10 cellular contexts compared by ENCODE assay signal in the genomic region with DNA sequence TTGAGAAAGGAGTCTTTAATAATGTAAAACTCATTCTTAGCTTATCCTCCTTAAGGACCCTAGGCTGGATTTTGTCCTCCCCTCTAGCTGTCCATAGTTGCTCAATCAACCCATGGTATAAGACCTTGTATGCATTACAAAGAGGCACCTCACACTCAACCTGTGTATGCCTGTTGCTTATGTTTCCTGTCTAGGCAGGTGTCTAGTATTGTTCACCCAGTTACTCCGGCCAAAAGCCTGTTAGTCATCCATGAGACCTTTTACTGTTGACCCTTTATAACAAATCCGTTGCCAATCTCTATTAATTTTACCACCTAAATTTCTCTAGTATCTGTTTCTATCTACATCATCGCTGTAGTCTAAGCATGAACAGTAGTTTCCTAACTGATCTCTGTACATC. TPM values are rescaled to one million over a fixed set of nuclear protein-coding genes. Genes with fewer than 3 reads are reported as not detected.
DNase-seq lines count a peak whose midpoint lies in the region; ATAC-seq, FAIRE-seq and TF ChIP-seq lines count a peak whose summit lies in the region.
"Had no signal": no experiment of that assay in that cellular context is flagged by ENCODE, and none has a peak within 500 bp of the region (broad histone marks: within the 10 kb centered on the region; RNA-seq: fewer than 3 reads in every experiment).

No MANE protein-coding gene starts in this region.

- peaks cover 16% of the 10 kb centered on the region for H3K36me3 Mint-ChIP-seq in neural progenitor cell

- FAIRE-seq in small intestine (lab: Jason Lieb, UNC): no peak

- H3K9me3 ChIP-seq in OCI-LY1 (ENCODE audit: low read length) (no peaks in the 10 kb centered on the region), gastrocnemius medialis (no peaks in the 10 kb centered on the region), neural progenitor cell (ENCODE audit: low read depth) (no peaks in the 10 kb centered on the region), small intestine (ENCODE audit: control insufficient read depth, low read depth) (no peaks in the 10 kb centered on the region)

- H3K36me3 ChIP-seq in OCI-LY1 (ENCODE audit: insufficient read depth, low read length): peaks cover 33% of the 10 kb centered on the region
- no peaks in the 10 kb centered on the region for H3K36me3 ChIP-seq in gastrocnemius medialis
- H3K36me3 ChIP-seq in neural progenitor cell: no peaks in the 10 kb centered on the region
- peaks cover 0 to 2% of the 10 kb centered on the region in 2 donors for H3K36me3 ChIP-seq in small intestine (ENCODE audit: control insufficient read depth in 2 of 2, insufficient read depth in 2 of 2, low read length in 2 of 2)

- no peak for TF ChIP-seq POLR2A in gastrocnemius medialis (IDR thresholded peaks at IDR 0.05)

- H3K27me3 ChIP-seq in OCI-LY1 (ENCODE audit: insufficient read depth, low read length) (no peaks in the 10 kb centered on the region), gastrocnemius medialis (no peaks in the 10 kb centered on the region), neural progenitor cell (no peaks in the 10 kb centered on the region), small intestine (ENCODE audit: control insufficient read depth in 2 of 2, insufficient read depth in 2 of 2, low read length in 2 of 2) (no peaks in the 10 kb centered on the region)

- TF ChIP-seq CTCF in OCI-LY1 (IDR thresholded peaks at IDR 0.05; ENCODE audit: low read length) (no peak), gastrocnemius medialis (IDR thresholded peaks at IDR 0.05 in 4 of 5, conservative IDR thresholded peaks at IDR 0.05 in 1 of 5) (no peak), neural progenitor cell (IDR thresholded peaks at IDR 0.05) (no peak)

- H3K4me3 Mint-ChIP-seq in neural progenitor cell: no peak overlapping the region
- H3K4me3 Mint-ChIP-seq: activated naive CD8-positive, alpha-beta T cell; stimulated activated effector memory CD8-positive, alpha-beta T cell treated with anti-CD3 and anti-CD28 coated beads, Interleukin-12 subunit alpha, Interleukin-12 subunit beta, amount 100 ng/mL, for 72 hours had no signal

- peaks cover 18% of the 10 kb centered on the region for H3K4me1 Mint-ChIP-seq in neural progenitor cell

- DNase-seq in gastrocnemius medialis (no peak), substantia nigra (lab: John Stamatoyannopoulos, UW) (no peak), neural progenitor cell (ENCODE audit: low spot score) (no peak), small intestine (no peak)
- DNase-seq: NCI-H446 treated with DMSO at 0.1 percent for 48 hours had no signal

- H4K20me1 ChIP-seq in OCI-LY1 (ENCODE audit: insufficient read depth, low read length): no peaks in the 10 kb centered on the region
- H4K20me1 ChIP-seq in neural progenitor cell (ENCODE audit: low read depth): peaks cover 14% of the 10 kb centered on the region

- intact Hi-C loops in gastrocnemius medialis (cut with DNase I; ENCODE audit: low total_unique reads): loop anchor here (5.0 kb wide), 1 partner anchor 50 kb away; no protein-coding TSS in a partner anchor

- H3K9ac ChIP-seq in OCI-LY1 (ENCODE audit: low read length) (no peak overlapping the region; the same call in 1 of the 2 replicates), neural progenitor cell (no peak overlapping the region)

- no peaks in the 10 kb centered on the region for H3K9me3 Mint-ChIP-seq in neural progenitor cell
- H3K9me3 Mint-ChIP-seq: stimulated activated effector memory CD8-positive, alpha-beta T cell treated with anti-CD3 and anti-CD28 coated beads, Interleukin-12 subunit alpha, Interleukin-12 subunit beta, amount 100 ng/mL, for 72 hours had no signal

- in situ Hi-C loops in gastrocnemius medialis (cut with MboI; ENCODE audit: low sequenced_read_pairs in 4 of 4): no loop called here

- WGBS in small intestine, 3 donors: 52 to 73% (median 60%) methylated on average over 3 of the region's 3 CpGs

- no peak overlapping the region for H3K27ac ChIP-seq in OCI-LY1 (ENCODE audit: low read depth, low read length, poor library complexity, severe bottlenecking)
- peak overlapping the region; percentile 15 to 96 (median 93) for H3K27ac ChIP-seq in gastrocnemius medialis
- H3K27ac ChIP-seq in substantia nigra (ENCODE audit: low read depth, low read length, poor library complexity, severe bottlenecking): no peak overlapping the region
- H3K27ac ChIP-seq in neural progenitor cell: no peak overlapping the region
- H3K27ac ChIP-seq in small intestine (ENCODE audit: low read depth in 1 of 2, low read length in 1 of 2): no peak overlapping the region

- H3F3A ChIP-seq in OCI-LY1 (ENCODE audit: insufficient read depth, low read length) (no peaks in the 10 kb centered on the region; the same call in 1 of the 2 replicates), neural progenitor cell (ENCODE audit: low read depth) (peaks cover 16% of the 10 kb centered on the region)

- H3K4me1 ChIP-seq in OCI-LY1 (ENCODE audit: insufficient read depth, low read length, severe bottlenecking): peaks cover 44% of the 10 kb centered on the region
- peaks cover 44 to 59% of the 10 kb centered on the region in 2 donors for H3K4me1 ChIP-seq in gastrocnemius medialis
- peaks cover 11% of the 10 kb centered on the region for H3K4me1 ChIP-seq in neural progenitor cell
- H3K4me1 ChIP-seq in small intestine (ENCODE audit: control insufficient read depth in 2 of 2, insufficient read depth in 1 of 2, low read depth in 1 of 2, low read length in 1 of 2): peaks cover 0 to 2% of the 10 kb centered on the region in 2 donors

- ATAC-seq in GM19043 (IDR thresholded peaks at IDR 0.05; ENCODE audit: low read depth, unreplicated experiment): peak; percentile 25
- ATAC-seq in HG02759 (IDR thresholded peaks at IDR 0.05; ENCODE audit: unreplicated experiment): peak; percentile 35
- ATAC-seq in gastrocnemius medialis: no peak
- ATAC-seq: stimulated activated effector memory CD8-positive, alpha-beta T cell treated with anti-CD3 and anti-CD28 coated beads, Interleukin-12 subunit alpha, Interleukin-12 subunit beta, amount 100 ng/mL, for 72 hours had no signal

- H3K4me2 ChIP-seq in OCI-LY1 (ENCODE audit: low read length) (peak overlapping the region; percentile 97; the same call in 1 of the 2 replicates), neural progenitor cell (no peak overlapping the region)

- no peaks in the 10 kb centered on the region for H3K27me3 Mint-ChIP-seq in neural progenitor cell (ENCODE audit: insufficient read depth, low read depth)
- H3K27me3 Mint-ChIP-seq: activated naive CD8-positive, alpha-beta T cell had no signal

- H3K9me2 ChIP-seq in OCI-LY1 (ENCODE audit: low read depth, low read length): no peaks in the 10 kb centered on the region

- H2AFZ ChIP-seq in OCI-LY1 (ENCODE audit: low read length): no peak overlapping the region
- no peak overlapping the region for H2AFZ ChIP-seq in neural progenitor cell (replicated peaks)

- H3K4me3 ChIP-seq in OCI-LY1 (ENCODE audit: low read depth, low read length, poor library complexity, severe bottlenecking) (no peak overlapping the region), gastrocnemius medialis (no peak overlapping the region), neural progenitor cell (no peak overlapping the region), small intestine (ENCODE audit: low read depth in 1 of 2, low read length in 2 of 2) (no peak overlapping the region)

- no peak overlapping the region for H3K27ac Mint-ChIP-seq in neural progenitor cell
- H3K27ac Mint-ChIP-seq: activated naive CD8-positive, alpha-beta T cell; stimulated activated effector memory CD8-positive, alpha-beta T cell treated with anti-CD3 and anti-CD28 coated beads, Interleukin-12 subunit alpha, Interleukin-12 subunit beta, amount 100 ng/mL, for 72 hours had no signal

- H3K79me2 ChIP-seq in OCI-LY1 (ENCODE audit: insufficient read depth, low read length) (peaks cover 15% of the 10 kb centered on the region), neural progenitor cell (ENCODE audit: low read depth) (peaks cover 12% of the 10 kb centered on the region)

RNA-seq across cellular contexts. Expression of a gene that starts 3.7 kb away (rescaled TPM):
- 10 to 100 TPM; 12.6 to 18.9 (median 15.4) TPM for total RNA-seq in gastrocnemius medialis
- total RNA-seq in neural progenitor cell (ENCODE audit: low replicate concordance): 12.9 and 35.4 TPM in 2 replicates
- polyA plus RNA-seq in small intestine: 10 to 100 TPM; 16.2 to 36.9 (median 27.0) TPM

Comparison
In these comparisons a context has a peak if more than half of its experiments do, and no peak if none do; other contexts are left out.
1. ATAC-seq: peak in GM19043 (single experiment) and HG02759 (single experiment); none in gastrocnemius medialis (0 of 2).
2. H3K27ac ChIP-seq: peak in gastrocnemius medialis (4 of 4); none in OCI-LY1 (single experiment), substantia nigra (single experiment), neural progenitor cell (single experiment) and small intestine (0 of 2).